In genomic region chr3:131053021-131053420, GRCh38 we compare ENCODE assay signal across 10 cellular contexts. TPM values are rescaled to one million over a fixed set of nuclear protein-coding genes. Genes with fewer than 3 reads are reported as not detected.
DNase-seq lines count a peak whose midpoint lies in the region; ATAC-seq and TF ChIP-seq lines count a peak whose summit lies in the region.
"Had no signal": no experiment of that assay in that cellular context is flagged by ENCODE, and none has a peak within 500 bp of the region (broad histone marks: within the 10 kb centered on the region; RNA-seq: fewer than 3 reads in every experiment).

No MANE protein-coding gene starts in this region.

- H3K9ac ChIP-seq in mesenchymal stem cell (ENCODE audit: low read length) = no peak overlapping the region

- ATAC-seq in body of pancreas (no peak), GM19351 (IDR thresholded peaks at IDR 0.05; ENCODE audit: unreplicated experiment) (no peak), HG02763 (IDR thresholded peaks at IDR 0.05; ENCODE audit: unreplicated experiment) (no peak), HG02970 (IDR thresholded peaks at IDR 0.05; ENCODE audit: low FRiP score, unreplicated experiment) (no peak)

- no peak overlapping the region for H2BK12ac ChIP-seq in mesenchymal stem cell (ENCODE audit: low read length in 2 of 2)

- H3K4me3 ChIP-seq in body of pancreas = no peak overlapping the region
- H3K4me3 ChIP-seq in mesenchymal stem cell (ENCODE audit: insufficient read depth in 1 of 2, low read depth in 1 of 2, low read length in 2 of 2) = no peak overlapping the region

- H4K8ac ChIP-seq in mesenchymal stem cell (ENCODE audit: low read length) = no peak overlapping the region

- no peak overlapping the region for H3K18ac ChIP-seq in mesenchymal stem cell (ENCODE audit: low read depth in 1 of 2, low read length in 2 of 2)

- H3K14ac ChIP-seq in mesenchymal stem cell (ENCODE audit: low read length in 2 of 2) = no peak overlapping the region

- no peaks in the 10 kb centered on the region for H3K27me3 ChIP-seq in body of pancreas
- H3K27me3 ChIP-seq in mesenchymal stem cell (ENCODE audit: control insufficient read depth in 1 of 2, insufficient read depth in 1 of 2, low read length in 2 of 2) = no peaks in the 10 kb centered on the region

- H4K91ac ChIP-seq in mesenchymal stem cell (ENCODE audit: low read length) = no peak overlapping the region

- no peak overlapping the region for H3K4ac ChIP-seq in mesenchymal stem cell (ENCODE audit: low read depth in 1 of 2, low read length in 2 of 2)

- H3K9me3 ChIP-seq in body of pancreas (no peaks in the 10 kb centered on the region), mesenchymal stem cell (ENCODE audit: control insufficient read depth, low read length) (no peaks in the 10 kb centered on the region)

- no peak overlapping the region for H2BK15ac ChIP-seq in mesenchymal stem cell (ENCODE audit: low read depth, poor library complexity, severe bottlenecking)

- H2BK120ac ChIP-seq in mesenchymal stem cell (ENCODE audit: low read depth, low read length) = no peak overlapping the region

- H3K27ac ChIP-seq in body of pancreas = no peak overlapping the region
- no peak overlapping the region for H3K27ac ChIP-seq in mesenchymal stem cell (ENCODE audit: low read length, poor library complexity, severe bottlenecking)

- H3K4me1 ChIP-seq in body of pancreas (no peaks in the 10 kb centered on the region), mesenchymal stem cell (ENCODE audit: control insufficient read depth, insufficient read depth, low read depth, low read length) (no peaks in the 10 kb centered on the region)

- no peak for TF ChIP-seq POLR2A in body of pancreas (IDR thresholded peaks at IDR 0.05)

- H3K36me3 ChIP-seq in body of pancreas (replicated peaks in 1 of 2; ENCODE audit: insufficient read depth in 1 of 2, low read depth in 2 of 2) (no peaks in the 10 kb centered on the region), mesenchymal stem cell (ENCODE audit: control insufficient read depth in 1 of 2, insufficient read depth in 2 of 2, low read depth in 1 of 2, low read length in 2 of 2) (no peaks in the 10 kb centered on the region)

- no peaks in the 10 kb centered on the region for H3K79me1 ChIP-seq in mesenchymal stem cell (replicated peaks; ENCODE audit: low read length, poor library complexity, severe bottlenecking)

- no peak overlapping the region for H2AK5ac ChIP-seq in mesenchymal stem cell (ENCODE audit: low read length, severe bottlenecking)

- peak; percentile 9 to 39 (median 25) for TF ChIP-seq CTCF in body of pancreas (IDR thresholded peaks at IDR 0.05)

- no peak overlapping the region for H3K4me2 ChIP-seq in mesenchymal stem cell (ENCODE audit: low read length, poor library complexity, severe bottlenecking)

- peak; percentile 24 for DNase-seq in EH (ENCODE audit: low read depth)
- DNase-seq in M059J (ENCODE audit: low read depth) = peak; percentile 24
- DNase-seq in body of pancreas = no peak
- peak; percentile 22 for DNase-seq in mesenchymal stem cell
- DNase-seq in NCI-H446 treated with DMSO at 0.1 percent for 48 hours (lab: John Stamatoyannopoulos, UW) = no peak
- DNase-seq: activated naive CD4-positive, alpha-beta T cell; NCI-H446 had no signal

- H2AFZ ChIP-seq in mesenchymal stem cell (ENCODE audit: low read depth, low read length) = no peak overlapping the region

- no peak overlapping the region for H2BK5ac ChIP-seq in mesenchymal stem cell (ENCODE audit: low read depth, low read length, poor library complexity, severe bottlenecking)

- intact Hi-C loops in body of pancreas (cut with DNase I) = no loop called here

- H3K23ac ChIP-seq in mesenchymal stem cell (ENCODE audit: low read length in 2 of 2) = no peak overlapping the region

- WGBS in body of pancreas, 2 donors = 52 to 61% methylated on average over 2 of the region's 2 CpGs
- WGBS in mesenchymal stem cell = 60% methylated on average over 1 of the region's 2 CpGs

RNA-seq across cellular contexts. Expression of gene NEK11, which starts 26.3 kb away (rescaled TPM):
- total RNA-seq in M059J (2014; rRNA removed; shearing (Covaris generic)) = 3.4 and 8.1 TPM in 2 replicates
- total RNA-seq in body of pancreas = 10 to 100 TPM in 1 of 2 donors, 1 to 10 TPM in 1; 3.4 to 10.2 TPM
- 2.4 TPM for polyA plus RNA-seq in mesenchymal stem cell (2013, experiment 1 of 2)
- 3.2 TPM for polyA plus RNA-seq in mesenchymal stem cell (2013, experiment 2 of 2)

RNA-seq across cellular contexts. Expression of gene ASTE1, which starts 26.4 kb away (rescaled TPM):
- total RNA-seq in M059J (2014; rRNA removed; shearing (Covaris generic)) = 12.2 and 17.6 TPM in 2 replicates
- total RNA-seq in body of pancreas = 10 to 100 TPM in 1 of 2 donors, 1 to 10 TPM in 1; 3.4 to 10.5 TPM
- 3.8 TPM for polyA plus RNA-seq in mesenchymal stem cell (2013, experiment 1 of 2)
- polyA plus RNA-seq in mesenchymal stem cell (2013, experiment 2 of 2) = 4.2 TPM

Comparison
In these comparisons a context has a peak if more than half of its experiments do, and no peak if none do; other contexts are left out.
1. DNase-seq: peak in EH (single experiment), M059J (single experiment) and mesenchymal stem cell (single experiment); none in body of pancreas (0 of 4) and NCI-H446 treated with DMSO at 0.1 percent for 48 hours (single experiment).